ENCODE assay signal across 8 cellular contexts in genomic region chr1:53681647-53682368, GRCh38. TPM values are rescaled to one million over a fixed set of nuclear protein-coding genes. Genes with fewer than 3 reads are reported as not detected.
DNase-seq lines count a peak whose midpoint lies in the region; ATAC-seq and TF ChIP-seq lines count a peak whose summit lies in the region.

No MANE protein-coding gene starts in this region.

- H3K27ac Mint-ChIP-seq in T-helper 17 cell = peak overlapping the region; percentile 34
- H3K27ac Mint-ChIP-seq in central memory CD8-positive, alpha-beta T cell (ENCODE audit: low read depth) = no peak overlapping the region

- H3K4me1 Mint-ChIP-seq in T-helper 17 cell = peaks cover 10% of the 10 kb centered on the region
- peaks cover 6% of the 10 kb centered on the region for H3K4me1 Mint-ChIP-seq in central memory CD8-positive, alpha-beta T cell

- peak; percentile 58 for DNase-seq in DMS79 (lab: John Stamatoyannopoulos, UW)
- DNase-seq in LNCaP clone FGC (ENCODE audit: low read depth) = peak; percentile 22
- DNase-seq in T-helper 17 cell = no peak
- peak; percentile 32 to 33 for DNase-seq in central memory CD8-positive, alpha-beta T cell (ENCODE audit: low spot score in 2 of 2)
- DNase-seq in lung (ENCODE audit: low spot score) = peak; percentile 32
- DNase-seq in thoracic aorta (ENCODE audit: low spot score) = no peak

- H3K4me3 ChIP-seq in LNCaP clone FGC (ENCODE audit: low read depth, low read length) (no peak overlapping the region), lung (no peak overlapping the region), thoracic aorta (no peak overlapping the region)

- TF ChIP-seq CTCF in LNCaP clone FGC (IDR thresholded peaks at IDR 0.05; ENCODE audit: control insufficient read depth, extremely low read depth, insufficient read depth) = peak; percentile 97
- no peak for TF ChIP-seq CTCF in lung (IDR thresholded peaks at IDR 0.05; ENCODE audit: control extremely low read depth, extremely low read depth)
- peak; percentile 12 for TF ChIP-seq CTCF in thoracic aorta (IDR thresholded peaks at IDR 0.05)

- WGBS in lung, 2 donors = 4 to 16% methylated on average over 13 of the region's 13 CpGs

- ATAC-seq in T-helper 17 cell = peak; percentile 40
- ATAC-seq in central memory CD8-positive, alpha-beta T cell (replicated peaks; ENCODE audit: extremely low read depth, poor library complexity, severe bottlenecking) = peak; percentile 64
- ATAC-seq in lung (ENCODE audit: insufficient read depth, low FRiP score) = no peak
- ATAC-seq in thoracic aorta (ENCODE audit: insufficient number of reproducible peaks, low FRiP score, low read depth) = no peak
- no peak for ATAC-seq in GM19395 (IDR thresholded peaks at IDR 0.05; ENCODE audit: unreplicated experiment)
- no peak for ATAC-seq in GM21737 (IDR thresholded peaks at IDR 0.05; ENCODE audit: unreplicated experiment)

- H3K27me3 ChIP-seq in lung (ENCODE audit: control insufficient read depth, insufficient read depth) = no peaks in the 10 kb centered on the region
- no peaks in the 10 kb centered on the region for H3K27me3 ChIP-seq in thoracic aorta (replicated peaks; ENCODE audit: insufficient read depth)

- H3K27me3 Mint-ChIP-seq in T-helper 17 cell = peaks cover 68% of the 10 kb centered on the region
- peaks cover 22% of the 10 kb centered on the region for H3K27me3 Mint-ChIP-seq in central memory CD8-positive, alpha-beta T cell

- no peaks in the 10 kb centered on the region for H3K9me3 ChIP-seq in T-helper 17 cell (ENCODE audit: control insufficient read depth, low read length, poor library complexity, severe bottlenecking)
- peaks cover 0 to 2% of the 10 kb centered on the region in 2 donors for H3K9me3 ChIP-seq in lung (ENCODE audit: control insufficient read depth in 2 of 2, insufficient read depth in 1 of 2, low read length in 1 of 2)
- H3K9me3 ChIP-seq in thoracic aorta = no peaks in the 10 kb centered on the region

- no peaks in the 10 kb centered on the region for H3K4me1 ChIP-seq in lung (ENCODE audit: control insufficient read depth in 2 of 2, insufficient read depth in 2 of 2, low read length in 2 of 2)
- H3K4me1 ChIP-seq in thoracic aorta (ENCODE audit: control insufficient read depth in 1 of 2, low read depth in 2 of 2) = no peaks in the 10 kb centered on the region

- H3K9me3 Mint-ChIP-seq in central memory CD8-positive, alpha-beta T cell = no peaks in the 10 kb centered on the region

- peak overlapping the region; percentile 36 for H3K4me3 Mint-ChIP-seq in T-helper 17 cell
- no peak overlapping the region for H3K4me3 Mint-ChIP-seq in central memory CD8-positive, alpha-beta T cell

- H3K27ac ChIP-seq in lung (ENCODE audit: low read depth in 1 of 2, low read length in 1 of 2) = no peak overlapping the region
- no peak overlapping the region for H3K27ac ChIP-seq in thoracic aorta

- peaks cover 2% of the 10 kb centered on the region for H3K36me3 Mint-ChIP-seq in T-helper 17 cell (ENCODE audit: low read depth)
- H3K36me3 Mint-ChIP-seq in central memory CD8-positive, alpha-beta T cell (ENCODE audit: insufficient read depth) = no peaks in the 10 kb centered on the region

- H3K36me3 ChIP-seq in lung (ENCODE audit: control insufficient read depth in 2 of 2, insufficient read depth in 2 of 2, low read length in 2 of 2) (no peaks in the 10 kb centered on the region), thoracic aorta (no peaks in the 10 kb centered on the region)

RNA-seq across cellular contexts. Expression of gene GLIS1, which starts 57.2 kb away (rescaled TPM):
- not detected for total RNA-seq in T-helper 17 cell
- under 1 TPM; 0.17 to 0.18 TPM for total RNA-seq in lung
- under 1 TPM in 1 of 2 donors, not detected in 1; 0.05 TPM for polyA plus RNA-seq in lung
- total RNA-seq in thoracic aorta = 1 to 10 TPM in 1 of 2 donors, not detected in 1; 2.6 TPM

Comparison
In these comparisons a context has a peak if more than half of its experiments do, and no peak if none do; other contexts are left out.
1. DNase-seq: peak in DMS79 (single experiment), LNCaP clone FGC (single experiment), central memory CD8-positive, alpha-beta T cell (2 of 2) and lung (single experiment); none in T-helper 17 cell (0 of 3) and thoracic aorta (single experiment).
2. ATAC-seq: peak in T-helper 17 cell (single experiment) and central memory CD8-positive, alpha-beta T cell (single experiment); none in lung (single experiment), thoracic aorta (single experiment), GM19395 (single experiment) and GM21737 (single experiment).